ENCODE assay signal across 16 cellular contexts in the genomic region with DNA sequence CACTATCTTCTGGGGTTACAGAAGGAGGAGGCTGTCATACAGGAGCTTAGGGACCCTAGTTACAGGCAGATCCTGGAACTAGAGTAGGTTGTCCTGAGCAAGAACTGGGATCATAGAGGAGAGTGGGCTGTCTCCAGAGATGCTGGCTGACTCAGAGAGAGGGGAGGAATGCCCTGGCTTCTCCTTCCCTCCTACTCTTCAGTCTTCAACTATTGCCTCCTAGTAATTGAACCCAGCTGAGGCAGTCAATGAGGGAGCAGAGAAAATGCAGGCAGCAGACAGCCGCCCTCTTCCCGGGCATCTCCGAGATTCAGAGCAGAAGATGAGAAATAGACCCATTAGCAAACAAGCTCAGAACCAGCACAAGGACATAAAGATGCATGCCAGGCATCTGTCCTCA.
"Had no signal": no experiment of that assay in that cellular context is flagged by ENCODE, and none has a peak within 500 bp of the region (broad histone marks: within the 10 kb centered on the region; RNA-seq: fewer than 3 reads in every experiment).

No MANE protein-coding gene starts in this region.

- ATAC-seq: effector memory CD8-positive, alpha-beta T cell; right lobe of liver; stimulated activated naive CD8-positive, alpha-beta T cell treated with anti-CD3 and anti-CD28 coated beads, Interleukin-15, amount 100 ng/mL, for 72 hours had no signal

- H3K36me3 Mint-ChIP-seq: activated naive CD8-positive, alpha-beta T cell treated with anti-CD3 and anti-CD28 coated beads, Interleukin-2, amount 10 ng/mL, durations not matched to agents 7 days and 5 days had no signal

- H3K4me1 ChIP-seq: breast epithelium, prostate gland, right lobe of liver, testis, upper lobe of left lung had no signal

- DNase-seq: activated CD4-positive, alpha-beta T cell treated with anti-CD3 and anti-CD28 coated beads, Interleukin-2, amount 10 ng/mL, durations not matched to agents 7 days and 5 days; activated CD8-positive, alpha-beta memory T cell treated with anti-CD3 and anti-CD28 coated beads, Interleukin-2, amount 50 U/mL, for 48 hours; activated naive CD4-positive, alpha-beta T cell; activated naive CD8-positive, alpha-beta T cell treated with anti-CD3 and anti-CD28 coated beads, Interleukin-2, amount 10 ng/mL, durations not matched to agents 7 days and 5 days; anterior cingulate cortex; dermis blood vessel endothelial cell; effector memory CD8-positive, alpha-beta T cell; kidney glomerular epithelial cell; right lobe of liver; stimulated activated CD4-positive, alpha-beta T cell treated with anti-CD3 and anti-CD28 coated beads, Interleukin-1b, Interleukin-23, amount 100 ng/mL, for 48 hours; stimulated activated naive CD8-positive, alpha-beta T cell treated with anti-CD3 and anti-CD28 coated beads, Interleukin-15, amount 100 ng/mL, for 72 hours; testis; upper lobe of left lung had no signal

- H3K4me1 Mint-ChIP-seq: activated CD4-positive, alpha-beta T cell treated with anti-CD3 and anti-CD28 coated beads, Interleukin-2, amount 10 ng/mL, durations not matched to agents 7 days and 5 days; activated naive CD8-positive, alpha-beta T cell treated with anti-CD3 and anti-CD28 coated beads, Interleukin-2, amount 10 ng/mL, durations not matched to agents 7 days and 5 days; stimulated activated naive CD8-positive, alpha-beta T cell treated with anti-CD3 and anti-CD28 coated beads, Interleukin-15, amount 100 ng/mL, for 72 hours had no signal

- H3K9me3 ChIP-seq: breast epithelium, prostate gland, right lobe of liver, testis, upper lobe of left lung had no signal

- H3K4me3 ChIP-seq: breast epithelium, prostate gland, right lobe of liver, testis, upper lobe of left lung had no signal

- H3K36me3 ChIP-seq: breast epithelium, prostate gland, right lobe of liver, upper lobe of left lung had no signal

- H3K27me3 ChIP-seq: breast epithelium, right lobe of liver, testis, upper lobe of left lung had no signal

- H3K27ac ChIP-seq: breast epithelium, prostate gland, right lobe of liver, testis, upper lobe of left lung had no signal

- H3K9me3 Mint-ChIP-seq: activated CD4-positive, alpha-beta T cell treated with anti-CD3 and anti-CD28 coated beads, Interleukin-2, amount 10 ng/mL, durations not matched to agents 7 days and 5 days; activated naive CD8-positive, alpha-beta T cell treated with anti-CD3 and anti-CD28 coated beads, Interleukin-2, amount 10 ng/mL, durations not matched to agents 7 days and 5 days; activated T-helper 1 cell treated with anti-CD3 and anti-CD28 coated beads, Interleukin-12 subunit alpha, Interleukin-12 subunit beta, Interleukin-2, Interleukin-4 antibody, amounts not matched to agents 30 ng/mL and 10 ng/mL and 1 ng/mL, durations not matched to agents 14 hours and 24 hours and 36 hours; stimulated activated naive CD8-positive, alpha-beta T cell treated with anti-CD3 and anti-CD28 coated beads, Interleukin-15, amount 100 ng/mL, for 72 hours had no signal

- H3K4me3 Mint-ChIP-seq: activated CD4-positive, alpha-beta T cell treated with anti-CD3 and anti-CD28 coated beads, Interleukin-2, amount 10 ng/mL, durations not matched to agents 7 days and 5 days; activated naive CD8-positive, alpha-beta T cell treated with anti-CD3 and anti-CD28 coated beads, Interleukin-2, amount 10 ng/mL, durations not matched to agents 7 days and 5 days; activated T-helper 1 cell treated with anti-CD3 and anti-CD28 coated beads, Interleukin-12 subunit alpha, Interleukin-12 subunit beta, Interleukin-2, Interleukin-4 antibody, amounts not matched to agents 30 ng/mL and 10 ng/mL and 1 ng/mL, durations not matched to agents 14 hours and 24 hours and 36 hours; effector memory CD8-positive, alpha-beta T cell; stimulated activated naive CD8-positive, alpha-beta T cell treated with anti-CD3 and anti-CD28 coated beads, Interleukin-15, amount 100 ng/mL, for 72 hours had no signal

- H3K27ac Mint-ChIP-seq: activated CD4-positive, alpha-beta T cell treated with anti-CD3 and anti-CD28 coated beads, Interleukin-2, amount 10 ng/mL, durations not matched to agents 7 days and 5 days; activated naive CD8-positive, alpha-beta T cell treated with anti-CD3 and anti-CD28 coated beads, Interleukin-2, amount 10 ng/mL, durations not matched to agents 7 days and 5 days; activated T-helper 1 cell treated with anti-CD3 and anti-CD28 coated beads, Interleukin-12 subunit alpha, Interleukin-12 subunit beta, Interleukin-2, Interleukin-4 antibody, amounts not matched to agents 30 ng/mL and 10 ng/mL and 1 ng/mL, durations not matched to agents 14 hours and 24 hours and 36 hours; effector memory CD8-positive, alpha-beta T cell; stimulated activated naive CD8-positive, alpha-beta T cell treated with anti-CD3 and anti-CD28 coated beads, Interleukin-15, amount 100 ng/mL, for 72 hours had no signal
